In genomic region chr19:11598103-11598483, GRCh38 we compare ENCODE assay signal across 1 cellular context.
TF ChIP-seq lines count a peak whose summit lies in the region.

No MANE protein-coding gene starts in this region.

TF ChIP-seq in endothelial cell of umbilical vein, 7 proteins besides CTCF, POLR2A, EP300 and RAD21:
- TF ChIP-seq, protein P1, sequence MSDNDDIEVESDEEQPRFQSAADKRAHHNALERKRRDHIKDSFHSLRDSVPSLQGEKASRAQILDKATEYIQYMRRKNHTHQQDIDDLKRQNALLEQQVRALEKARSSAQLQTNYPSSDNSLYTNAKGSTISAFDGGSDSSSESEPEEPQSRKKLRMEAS (IDR thresholded peaks at IDR 0.05; ENCODE audit: insufficient read depth, insufficient read length): no peak
- TF ChIP-seq EZH2 (IDR thresholded peaks at IDR 0.05; ENCODE audit: borderline replicate concordance, low read depth, low read length, severe bottlenecking): no peak
- no peak for TF ChIP-seq JUN (IDR thresholded peaks at IDR 0.05; ENCODE audit: borderline replicate concordance, insufficient read depth, insufficient read length, low read depth)
- TF ChIP-seq FOS (IDR thresholded peaks at IDR 0.05; ENCODE audit: borderline replicate concordance, insufficient read depth, low read length): no peak
- no peak for TF ChIP-seq POLR2AphosphoS5 (IDR thresholded peaks at IDR 0.05; ENCODE audit: insufficient read depth, low read depth, low read length)
- no peak for TF ChIP-seq GATA2 (IDR thresholded peaks at IDR 0.05; ENCODE audit: insufficient read depth, insufficient read length, low read depth, low read length)
- no peak for TF ChIP-seq MYC (IDR thresholded peaks at IDR 0.05; ENCODE audit: low read depth, low read length)
TF ChIP-seq in endothelial cell of umbilical vein: peak in this region for 0.
